ENCODE assay signal across 17 cellular contexts in genomic region chr18:8253943-8254342, GRCh38.
"Had no signal": no experiment of that assay in that cellular context is flagged by ENCODE, and none has a peak within 500 bp of the region (broad histone marks: within the 10 kb centered on the region; RNA-seq: fewer than 3 reads in every experiment).

No MANE protein-coding gene starts in this region.

- H3K9me3 Mint-ChIP-seq: activated B cell treated with CpG ODN at 0.5 μM for 24 hours; activated CD4-positive, alpha-beta memory T cell treated with anti-CD3 and anti-CD28 coated beads for 36 hours; activated naive CD4-positive, alpha-beta T cell treated with anti-CD3 and anti-CD28 coated beads, Interleukin-2, amount 50 U/mL, for 72 hours; activated T-helper 1 cell treated with anti-CD3 and anti-CD28 coated beads, Interleukin-12 subunit alpha, Interleukin-12 subunit beta, Interleukin-2, Interleukin-4 antibody, amounts not matched to agents 30 ng/mL and 10 ng/mL and 1 ng/mL, durations not matched to agents 14 hours and 24 hours and 36 hours; nephron progenitor cell; stimulated activated naive CD8-positive, alpha-beta T cell treated with anti-CD3 and anti-CD28 coated beads, Interleukin-15, Interleukin-2, amounts not matched to agents 100 ng/mL and 50 ng/mL, for 24 hours; type B pancreatic cell had no signal

- DNase-seq: activated B cell treated with CpG ODN at 0.5 μM for 24 hours; activated CD4-positive, alpha-beta memory T cell treated with anti-CD3 and anti-CD28 coated beads for 36 hours; activated CD4-positive, alpha-beta T cell treated with anti-CD3 and anti-CD28 coated beads for 4 hours; activated gamma-delta T cell treated with Interleukin-2 at 50 U/mL for 16 hours; activated T-cell treated with anti-CD3 and anti-CD28 coated beads for 4 hours; effector CD4-positive, alpha-beta T cell; gastrocnemius medialis; lower lobe of right lung; nephron progenitor cell; nucleus accumbens; posterior cingulate gyrus had no signal

- H3K4me1 Mint-ChIP-seq: activated B cell treated with CpG ODN at 0.5 μM for 24 hours had no signal

- H3K27ac ChIP-seq: adrenal gland, gastrocnemius medialis, lower lobe of right lung, suprapubic skin had no signal

- H3K4me1 ChIP-seq: adrenal gland, gastrocnemius medialis, lower lobe of right lung, suprapubic skin had no signal

- H3K9me3 ChIP-seq: adrenal gland, gastrocnemius medialis, lower lobe of right lung, suprapubic skin had no signal

- H3K4me3 ChIP-seq: adrenal gland, gastrocnemius medialis, lower lobe of right lung, suprapubic skin had no signal

- H3K36me3 ChIP-seq: adrenal gland, gastrocnemius medialis had no signal

- ATAC-seq: activated naive CD4-positive, alpha-beta T cell treated with anti-CD3 and anti-CD28 coated beads, Interleukin-2, amount 50 U/mL, for 72 hours; gastrocnemius medialis; lower lobe of right lung had no signal

- H3K4me3 Mint-ChIP-seq: activated B cell treated with CpG ODN at 0.5 μM for 24 hours; activated CD4-positive, alpha-beta memory T cell treated with anti-CD3 and anti-CD28 coated beads for 36 hours; activated T-helper 1 cell treated with anti-CD3 and anti-CD28 coated beads, Interleukin-12 subunit alpha, Interleukin-12 subunit beta, Interleukin-2, Interleukin-4 antibody, amounts not matched to agents 30 ng/mL and 10 ng/mL and 1 ng/mL, durations not matched to agents 14 hours and 24 hours and 36 hours; nephron progenitor cell; stimulated activated naive CD8-positive, alpha-beta T cell treated with anti-CD3 and anti-CD28 coated beads, Interleukin-15, Interleukin-2, amounts not matched to agents 100 ng/mL and 50 ng/mL, for 24 hours; type B pancreatic cell had no signal

- H3K27ac Mint-ChIP-seq: activated B cell treated with CpG ODN at 0.5 μM for 24 hours; activated CD4-positive, alpha-beta memory T cell treated with anti-CD3 and anti-CD28 coated beads for 36 hours; activated naive CD4-positive, alpha-beta T cell treated with anti-CD3 and anti-CD28 coated beads, Interleukin-2, amount 50 U/mL, for 72 hours; activated T-helper 1 cell treated with anti-CD3 and anti-CD28 coated beads, Interleukin-12 subunit alpha, Interleukin-12 subunit beta, Interleukin-2, Interleukin-4 antibody, amounts not matched to agents 30 ng/mL and 10 ng/mL and 1 ng/mL, durations not matched to agents 14 hours and 24 hours and 36 hours; nephron progenitor cell; stimulated activated naive CD8-positive, alpha-beta T cell treated with anti-CD3 and anti-CD28 coated beads, Interleukin-15, Interleukin-2, amounts not matched to agents 100 ng/mL and 50 ng/mL, for 24 hours; type B pancreatic cell had no signal

- H3K27me3 Mint-ChIP-seq: activated B cell treated with CpG ODN at 0.5 μM for 24 hours; activated CD4-positive, alpha-beta memory T cell treated with anti-CD3 and anti-CD28 coated beads for 36 hours had no signal

- H3K27me3 ChIP-seq: adrenal gland, gastrocnemius medialis, suprapubic skin had no signal
